In the genomic region with DNA sequence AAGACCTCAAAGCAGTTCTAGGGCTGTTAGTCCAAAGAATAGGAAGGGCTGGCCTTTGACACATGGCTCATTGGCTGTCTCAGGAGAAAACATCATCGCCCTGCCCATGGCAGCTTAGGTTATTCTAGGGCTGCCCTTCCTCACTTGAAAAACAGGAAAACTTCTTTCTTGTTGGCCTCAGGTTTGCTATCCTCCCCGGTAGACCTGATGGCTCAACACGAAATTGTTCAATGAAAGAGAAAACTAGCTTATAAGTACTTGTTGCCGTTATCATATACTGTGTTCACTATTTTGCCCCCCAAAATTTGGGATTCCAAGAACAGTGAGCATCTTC, we compare ENCODE assay signal across 8 cellular contexts. TPM values are rescaled to one million over a fixed set of nuclear protein-coding genes. Genes with fewer than 3 reads are reported as not detected.
DNase-seq lines count a peak whose midpoint lies in the region; ATAC-seq and TF ChIP-seq lines count a peak whose summit lies in the region.

No MANE protein-coding gene starts in this region.

- no peak for DNase-seq in stimulated activated naive CD8-positive, alpha-beta T cell treated with anti-CD3 and anti-CD28 coated beads, Interleukin-15, Interleukin-2, amounts not matched to agents 100 U/mL and 50 U/mL, for 24 hours
- no peak for DNase-seq in central memory CD8-positive, alpha-beta T cell (ENCODE audit: low spot score in 2 of 2)
- DNase-seq in mesothelial cell of epicardium (ENCODE audit: low spot score in 2 of 2, unreplicated experiment in 2 of 2) (no peak), HuH-7.5 (ENCODE audit: low spot score) (no peak)

- no peaks in the 10 kb centered on the region for H3K27me3 Mint-ChIP-seq in stimulated activated naive CD8-positive, alpha-beta T cell treated with anti-CD3 and anti-CD28 coated beads, Interleukin-15, Interleukin-2, amounts not matched to agents 100 ng/mL and 50 ng/mL, for 24 hours
- H3K27me3 Mint-ChIP-seq in central memory CD8-positive, alpha-beta T cell, result no peaks in the 10 kb centered on the region
- H3K27me3 Mint-ChIP-seq in mesothelial cell of epicardium (ENCODE audit: low read depth), result no peaks in the 10 kb centered on the region

- H3K4me1 Mint-ChIP-seq in stimulated activated naive CD8-positive, alpha-beta T cell treated with anti-CD3 and anti-CD28 coated beads, Interleukin-15, Interleukin-2, amounts not matched to agents 100 ng/mL and 50 ng/mL, for 24 hours (ENCODE audit: low read depth), result peaks cover 26% of the 10 kb centered on the region
- peaks cover 5% of the 10 kb centered on the region for H3K4me1 Mint-ChIP-seq in central memory CD8-positive, alpha-beta T cell
- peaks cover 25% of the 10 kb centered on the region for H3K4me1 Mint-ChIP-seq in mesothelial cell of epicardium

- H3K4me3 Mint-ChIP-seq in stimulated activated naive CD8-positive, alpha-beta T cell treated with anti-CD3 and anti-CD28 coated beads, Interleukin-15, Interleukin-2, amounts not matched to agents 100 ng/mL and 50 ng/mL, for 24 hours, result peak overlapping the region; percentile 93
- H3K4me3 Mint-ChIP-seq in central memory CD8-positive, alpha-beta T cell, result peak overlapping the region; percentile 93
- H3K4me3 Mint-ChIP-seq in mesothelial cell of epicardium, result peak overlapping the region; percentile 98

- no peak for ATAC-seq in stimulated activated naive CD8-positive, alpha-beta T cell treated with anti-CD3 and anti-CD28 coated beads, Interleukin-15, Interleukin-2, amounts not matched to agents 100 U/mL and 50 U/mL, for 24 hours
- no peak for ATAC-seq in central memory CD8-positive, alpha-beta T cell (replicated peaks; ENCODE audit: extremely low read depth, poor library complexity, severe bottlenecking)
- ATAC-seq in GM18519 (IDR thresholded peaks at IDR 0.05; ENCODE audit: low FRiP score, unreplicated experiment) (no peak), GM19395 (IDR thresholded peaks at IDR 0.05; ENCODE audit: unreplicated experiment) (no peak), GM18520 (IDR thresholded peaks at IDR 0.05; ENCODE audit: unreplicated experiment) (no peak)

- TF ChIP-seq CTCF in mesothelial cell of epicardium (IDR thresholded peaks at IDR 0.05; ENCODE audit: unreplicated experiment), result no peak

- H3K9me3 Mint-ChIP-seq in stimulated activated naive CD8-positive, alpha-beta T cell treated with anti-CD3 and anti-CD28 coated beads, Interleukin-15, Interleukin-2, amounts not matched to agents 100 ng/mL and 50 ng/mL, for 24 hours, result no peaks in the 10 kb centered on the region
- H3K9me3 Mint-ChIP-seq in central memory CD8-positive, alpha-beta T cell, result no peaks in the 10 kb centered on the region
- H3K9me3 Mint-ChIP-seq in mesothelial cell of epicardium, result peaks cover 3% of the 10 kb centered on the region

- H3K27ac Mint-ChIP-seq in stimulated activated naive CD8-positive, alpha-beta T cell treated with anti-CD3 and anti-CD28 coated beads, Interleukin-15, Interleukin-2, amounts not matched to agents 100 ng/mL and 50 ng/mL, for 24 hours, result peak overlapping the region; percentile 96
- H3K27ac Mint-ChIP-seq in central memory CD8-positive, alpha-beta T cell (ENCODE audit: low read depth), result peak overlapping the region; percentile 98
- H3K27ac Mint-ChIP-seq in mesothelial cell of epicardium, result peak overlapping the region; percentile 96

- peaks cover 13% of the 10 kb centered on the region for H3K36me3 Mint-ChIP-seq in stimulated activated naive CD8-positive, alpha-beta T cell treated with anti-CD3 and anti-CD28 coated beads, Interleukin-15, Interleukin-2, amounts not matched to agents 100 ng/mL and 50 ng/mL, for 24 hours (ENCODE audit: low read depth)
- H3K36me3 Mint-ChIP-seq in central memory CD8-positive, alpha-beta T cell (ENCODE audit: insufficient read depth), result peaks cover 22% of the 10 kb centered on the region
- H3K36me3 Mint-ChIP-seq in mesothelial cell of epicardium, result no peaks in the 10 kb centered on the region

RNA-seq across cellular contexts. Expression of a gene that starts 0.6 kb away (rescaled TPM):
- 111 to 116 TPM (median 111 TPM) in 3 replicates for total RNA-seq in mesothelial cell of epicardium

RNA-seq across cellular contexts. Expression of a gene that starts 53.4 kb away (rescaled TPM):
- 41.4 to 43.0 TPM (median 42.0 TPM) in 3 replicates for total RNA-seq in mesothelial cell of epicardium
